Comparison of ENCODE assay signal across 6 cellular contexts in the genomic region with DNA sequence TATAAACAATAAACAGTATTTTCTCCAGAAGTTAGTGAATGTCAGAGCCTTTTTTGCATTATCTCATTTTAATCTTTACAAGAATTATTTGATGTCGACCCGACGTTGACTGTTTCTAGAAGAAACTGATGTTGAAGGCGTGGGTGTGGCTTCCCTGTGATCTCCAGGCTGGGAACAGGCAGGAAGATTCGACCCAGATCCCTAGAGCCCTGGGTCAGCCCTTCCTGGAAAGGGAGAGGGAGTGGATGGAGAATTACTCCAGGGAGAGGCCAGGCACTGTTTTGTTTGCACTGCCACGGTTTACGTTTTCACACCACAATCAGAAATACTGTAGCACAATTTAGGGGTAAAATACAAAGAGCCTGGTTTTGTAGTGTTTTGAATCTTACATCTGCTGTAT.
"Had no signal": no experiment of that assay in that cellular context is flagged by ENCODE, and none has a peak within 500 bp of the region (broad histone marks: within the 10 kb centered on the region; RNA-seq: fewer than 3 reads in every experiment).

No MANE protein-coding gene starts in this region.

- H3K27ac ChIP-seq: HL-60 had no signal

- H3K9me3 Mint-ChIP-seq: GM23338 had no signal

- H3K4me3 Mint-ChIP-seq: GM23338, IgD-negative memory B cell had no signal

- H3K4me1 ChIP-seq: HAP-1 had no signal

- H3K36me3 ChIP-seq: HAP-1 had no signal

- H3K9me3 ChIP-seq: HAP-1 had no signal

- ATAC-seq: GM23338, HCT116, HepG2 had no signal

- H3K36me3 Mint-ChIP-seq: IgD-negative memory B cell had no signal

- H3K27ac Mint-ChIP-seq: GM23338, IgD-negative memory B cell had no signal

- H3K4me3 ChIP-seq: GM23338, HAP-1 had no signal
